ENCODE assay signal across 8 cellular contexts in genomic region chr1:149103109-149104081, GRCh38. TPM values are rescaled to one million over a fixed set of nuclear protein-coding genes. Genes with fewer than 3 reads are reported as not detected.
DNase-seq lines count a peak whose midpoint lies in the region; ATAC-seq and TF ChIP-seq lines count a peak whose summit lies in the region.
"Not testable (repeated sequence)": the region's sequence is repeated elsewhere in the genome, so short reads cannot be mapped to it uniquely, and the experiment has no call there.

TSS of gene NBPF9 (minus strand) at chr1:149103551. CDS start at chr1:149082139, 21,412 bp downstream.

- not testable (repeated sequence) for H4K8ac ChIP-seq in mesenchymal stem cell (ENCODE audit: low read length)

- not testable (repeated sequence) for H2BK120ac ChIP-seq in mesenchymal stem cell (ENCODE audit: low read depth, low read length)

- H3K27me3 ChIP-seq in BLaER1; OCI-LY3 (ENCODE audit: low read depth, low read length); mesenchymal stem cell (ENCODE audit: control insufficient read depth in 1 of 2, insufficient read depth in 1 of 2, low read length in 2 of 2): not testable (repeated sequence)

- not testable (repeated sequence) for H3K79me1 ChIP-seq in mesenchymal stem cell (replicated peaks; ENCODE audit: low read length, poor library complexity, severe bottlenecking)

- H3K4me1 Mint-ChIP-seq in effector memory CD8-positive, alpha-beta T cell (ENCODE audit: low read depth in 2 of 2), result not testable (repeated sequence)

- H3K18ac ChIP-seq in mesenchymal stem cell (ENCODE audit: low read depth in 1 of 2, low read length in 2 of 2), result not testable (repeated sequence)

- not testable (repeated sequence) for H3K9ac ChIP-seq in BLaER1
- H3K9ac ChIP-seq in OCI-LY3 (ENCODE audit: low read length) (peak within 1 kb of the TSS; percentile 54; the same call in 1 of the 2 replicates), mesenchymal stem cell (ENCODE audit: low read length) (peak within 1 kb of the TSS; percentile 49)

- TF ChIP-seq CTCF in OCI-LY3 (IDR thresholded peaks at IDR 0.05; ENCODE audit: low read depth, low read length), result not testable (repeated sequence)

- H3K36me3 Mint-ChIP-seq in effector memory CD8-positive, alpha-beta T cell (ENCODE audit: insufficient read depth), result not testable (repeated sequence)

- H4K20me1 ChIP-seq in BLaER1; OCI-LY3 (ENCODE audit: insufficient read depth, low read length): not testable (repeated sequence)

- H3K14ac ChIP-seq in mesenchymal stem cell (ENCODE audit: low read length in 2 of 2), result not testable (repeated sequence)

- not testable (repeated sequence) for H2BK12ac ChIP-seq in mesenchymal stem cell (ENCODE audit: low read length in 2 of 2)

- H3K4me3 ChIP-seq in BLaER1 (peak within 1 kb of the TSS; percentile 63), OCI-LY3 (ENCODE audit: low read length) (peak within 1 kb of the TSS; percentile 73), mesenchymal stem cell (ENCODE audit: insufficient read depth in 1 of 2, low read depth in 1 of 2, low read length in 2 of 2) (peak within 1 kb of the TSS; percentile 47 to 65)

- not testable (repeated sequence) for H3K79me2 ChIP-seq in OCI-LY3 (ENCODE audit: low read length)

- H2BK15ac ChIP-seq in mesenchymal stem cell (ENCODE audit: low read depth, poor library complexity, severe bottlenecking), result not testable (repeated sequence)

- WGBS in mesenchymal stem cell, result no CpG with 5 or more reads among the region's 85 CpGs

- DNase-seq in activated CD8-positive, alpha-beta memory T cell treated with anti-CD3 and anti-CD28 coated beads, Interleukin-2, amount 50 U/mL, for 4 hours, result peak; percentile 41
- peak; percentile 10 to 32 (median 18) for DNase-seq in effector memory CD8-positive, alpha-beta T cell
- DNase-seq in mesenchymal stem cell, result peak; percentile 43
- peak; percentile 49 for DNase-seq in stimulated activated CD4-positive, alpha-beta T cell treated with anti-CD3 and anti-CD28 coated beads, Interleukin-4, amount 100 ng/mL, for 1 hour

- H2BK5ac ChIP-seq in mesenchymal stem cell (ENCODE audit: low read depth, low read length, poor library complexity, severe bottlenecking), result not testable (repeated sequence)

- not testable (repeated sequence) for H3K36me3 ChIP-seq in BLaER1; OCI-LY3 (replicated peaks; ENCODE audit: low read depth, low read length); mesenchymal stem cell (ENCODE audit: control insufficient read depth in 1 of 2, insufficient read depth in 2 of 2, low read depth in 1 of 2, low read length in 2 of 2)

- H3K27ac Mint-ChIP-seq in effector memory CD8-positive, alpha-beta T cell, result peak within 1 kb of the TSS; percentile 85 to 88

- H3K4me1 ChIP-seq in BLaER1; OCI-LY3 (ENCODE audit: low read length); mesenchymal stem cell (ENCODE audit: control insufficient read depth, insufficient read depth, low read depth, low read length): not testable (repeated sequence)

- ATAC-seq in GM19463 (IDR thresholded peaks at IDR 0.05; ENCODE audit: unreplicated experiment), result peak; percentile 95
- peak; percentile 96 for ATAC-seq in HG03354 (IDR thresholded peaks at IDR 0.05; ENCODE audit: poor library complexity, severe bottlenecking, unreplicated experiment)
- ATAC-seq in effector memory CD8-positive, alpha-beta T cell (replicated peaks), result peak; percentile 81

- H3K27ac ChIP-seq in BLaER1; mesenchymal stem cell (ENCODE audit: low read length, poor library complexity, severe bottlenecking): not testable (repeated sequence)
- H3K27ac ChIP-seq in OCI-LY3 (ENCODE audit: low read length), result peak within 1 kb of the TSS; percentile 32; the same call in 1 of the 2 replicates

- not testable (repeated sequence) for H2AK5ac ChIP-seq in mesenchymal stem cell (ENCODE audit: low read length, severe bottlenecking)

- not testable (repeated sequence) for H3K27me3 Mint-ChIP-seq in effector memory CD8-positive, alpha-beta T cell

- not testable (repeated sequence) for H3K9me3 Mint-ChIP-seq in effector memory CD8-positive, alpha-beta T cell

- H3K9me3 ChIP-seq in BLaER1; OCI-LY3 (ENCODE audit: insufficient read depth, low read length); mesenchymal stem cell (ENCODE audit: control insufficient read depth, low read length): not testable (repeated sequence)

- H3K4me2 ChIP-seq in BLaER1 (peak within 1 kb of the TSS; percentile 22; the same call in 1 of the 2 replicates), OCI-LY3 (ENCODE audit: low read length) (peak within 1 kb of the TSS; percentile 43; the same call in 1 of the 2 replicates)
- H3K4me2 ChIP-seq in mesenchymal stem cell (ENCODE audit: low read length, poor library complexity, severe bottlenecking), result not testable (repeated sequence)

- H4K91ac ChIP-seq in mesenchymal stem cell (ENCODE audit: low read length), result not testable (repeated sequence)

- H3K4ac ChIP-seq in mesenchymal stem cell (ENCODE audit: low read depth in 1 of 2, low read length in 2 of 2), result not testable (repeated sequence)

- not testable (repeated sequence) for H3K23ac ChIP-seq in mesenchymal stem cell (ENCODE audit: low read length in 2 of 2)

- not testable (repeated sequence) for H2AFZ ChIP-seq in OCI-LY3 (ENCODE audit: low read depth, low read length); mesenchymal stem cell (ENCODE audit: low read depth, low read length)

- H3K4me3 Mint-ChIP-seq in effector memory CD8-positive, alpha-beta T cell, result peak within 1 kb of the TSS; percentile 93 to 95

RNA-seq across cellular contexts. Expression of gene NBPF9, which starts in this region (rescaled TPM):
- 12.1 TPM for polyA plus RNA-seq in mesenchymal stem cell (2013, experiment 1 of 2)
- 11.1 TPM for polyA plus RNA-seq in mesenchymal stem cell (2013, experiment 2 of 2)
